8 cellular contexts compared by ENCODE assay signal in the genomic region with DNA sequence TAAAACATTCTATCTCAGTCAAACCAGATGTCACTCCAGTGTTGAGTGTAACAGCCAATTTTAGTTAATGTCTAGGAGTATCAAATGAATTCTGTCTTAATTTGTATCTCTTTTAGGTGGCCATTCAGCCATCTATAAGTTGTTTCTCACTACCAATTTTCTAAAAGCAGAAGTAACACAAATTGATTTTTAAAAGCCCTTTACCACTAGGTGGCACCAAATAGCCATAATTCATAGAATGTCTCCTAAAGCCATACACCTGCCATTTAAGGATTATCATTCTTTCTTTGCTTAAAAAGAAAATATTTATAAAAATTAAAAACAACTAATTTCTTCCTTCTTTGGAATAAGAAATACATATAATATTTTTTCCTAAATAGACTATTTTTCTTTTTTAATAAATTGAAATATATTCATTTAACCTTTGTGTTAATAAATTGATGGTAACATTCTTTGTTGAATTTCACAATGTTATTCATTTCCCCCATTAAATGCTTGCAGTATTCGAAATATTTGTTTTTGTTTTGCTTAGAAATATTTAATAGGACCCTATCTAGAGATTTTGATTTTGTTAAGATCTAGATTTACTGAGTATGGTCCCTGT.
DNase-seq lines count a peak whose midpoint lies in the region; ATAC-seq and TF ChIP-seq lines count a peak whose summit lies in the region.

No MANE protein-coding gene starts in this region.

- no peaks in the 10 kb centered on the region for H3K36me3 Mint-ChIP-seq in H9 (ENCODE audit: insufficient read depth in 1 of 3, low read depth in 3 of 3)
- H3K36me3 Mint-ChIP-seq in effector memory CD8-positive, alpha-beta T cell (ENCODE audit: insufficient read depth): no peaks in the 10 kb centered on the region
- no peaks in the 10 kb centered on the region for H3K36me3 Mint-ChIP-seq in naive thymus-derived CD4-positive, alpha-beta T cell

- H3K4me1 ChIP-seq in cardiac muscle cell (ENCODE audit: low read depth) (no peaks in the 10 kb centered on the region), H9 (ENCODE audit: insufficient read depth, low read length) (no peaks in the 10 kb centered on the region), Peyer's patch (no peaks in the 10 kb centered on the region)
- no peaks in the 10 kb centered on the region for H3K4me1 ChIP-seq in naive thymus-derived CD4-positive, alpha-beta T cell (ENCODE audit: control insufficient read depth in 2 of 2, insufficient read depth in 2 of 2, low read length in 2 of 2)

- H3K9me3 ChIP-seq in cardiac muscle cell (ENCODE audit: low read depth) (no peaks in the 10 kb centered on the region), H9 (ENCODE audit: control insufficient read depth, low read depth, low read length) (no peaks in the 10 kb centered on the region), Peyer's patch (no peaks in the 10 kb centered on the region)
- no peaks in the 10 kb centered on the region for H3K9me3 ChIP-seq in naive thymus-derived CD4-positive, alpha-beta T cell (ENCODE audit: control insufficient read depth in 2 of 3, low read length in 3 of 3)

- peak; percentile 68 to 86 for DNase-seq in cardiac muscle cell (ENCODE audit: low read depth in 1 of 2, low spot score in 1 of 2)
- DNase-seq in Right ventricle myocardium inferior (ENCODE audit: missing footprints): no peak
- no peak for DNase-seq in H9
- no peak for DNase-seq in Peyer's patch
- DNase-seq in effector memory CD8-positive, alpha-beta T cell: peak; percentile 26 to 48 (median 45)
- peak in 7 of 9 donors; percentile 10 to 60 (median 44) for DNase-seq in naive thymus-derived CD4-positive, alpha-beta T cell
- no peak for DNase-seq in H7

- H3K36me3 ChIP-seq in cardiac muscle cell: no peaks in the 10 kb centered on the region
- no peaks in the 10 kb centered on the region for H3K36me3 ChIP-seq in Peyer's patch
- H3K36me3 ChIP-seq in naive thymus-derived CD4-positive, alpha-beta T cell (ENCODE audit: control insufficient read depth in 2 of 3, insufficient read depth in 3 of 3, low read length in 3 of 3): no peaks in the 10 kb centered on the region
- no peaks in the 10 kb centered on the region for H3K36me3 ChIP-seq in H7 (replicated peaks; ENCODE audit: control insufficient read depth, insufficient read depth, low read length)

- no peak overlapping the region for H2AK5ac ChIP-seq in H9 (ENCODE audit: insufficient read length, low read length)

- peak; percentile 52 for TF ChIP-seq CTCF in cardiac muscle cell (IDR thresholded peaks at IDR 0.05; ENCODE audit: low read depth, low read length)
- TF ChIP-seq CTCF in H9 (conservative IDR thresholded peaks at IDR 0.05): peak; percentile 82
- peak; percentile 51; the same call in 1 of the 2 replicates for TF ChIP-seq CTCF in LNCAP (IDR thresholded peaks at IDR 0.05)
- peak in 5 of 6 experiments; percentile 66 to 76 (median 70) for TF ChIP-seq CTCF in Peyer's patch (IDR thresholded peaks at IDR 0.05)

- no peak overlapping the region for H2AFZ ChIP-seq in H9 (ENCODE audit: low read length)

- H3K23me2 ChIP-seq in H9 (ENCODE audit: insufficient read length, low read depth, low read length, poor library complexity, severe bottlenecking): no peaks in the 10 kb centered on the region

- H3K27ac ChIP-seq in cardiac muscle cell: no peak overlapping the region
- no peak overlapping the region for H3K27ac ChIP-seq in H9 (ENCODE audit: insufficient read length, low read depth, low read length)
- no peak overlapping the region for H3K27ac ChIP-seq in Peyer's patch
- no peak overlapping the region for H3K27ac ChIP-seq in naive thymus-derived CD4-positive, alpha-beta T cell (ENCODE audit: low read depth, low read length)

- no peak overlapping the region for H3K9ac ChIP-seq in H9 (ENCODE audit: extremely low read depth, insufficient read length, low read length)

- WGBS in H9 (ENCODE audit: extremely low coverage, insufficient read length, low lambda C conversion rate): no CpG with 5 or more reads among the region's 1 CpG

- H3K27me3 Mint-ChIP-seq in H9 (ENCODE audit: low read depth): peaks cover 4% of the 10 kb centered on the region
- H3K27me3 Mint-ChIP-seq in effector memory CD8-positive, alpha-beta T cell: peaks cover 13 to 22% of the 10 kb centered on the region in 2 donors
- peaks cover 0 to 9% (median 0%) of the 10 kb centered on the region in 5 donors for H3K27me3 Mint-ChIP-seq in naive thymus-derived CD4-positive, alpha-beta T cell

- CTCF ChIA-PET in naive thymus-derived CD4-positive, alpha-beta T cell (lab: Charles Lee): no interaction called here

- TF ChIP-seq POLR2A in Peyer's patch (IDR thresholded peaks at IDR 0.05): no peak

- H3K79me2 ChIP-seq in H9 (ENCODE audit: insufficient read depth, low read length): no peaks in the 10 kb centered on the region

- no peak overlapping the region for H3K18ac ChIP-seq in H9 (ENCODE audit: insufficient read length, low read depth, low read length)

- no peak overlapping the region for H3K4ac ChIP-seq in H9 (ENCODE audit: low read depth, low read length)

- H2BK12ac ChIP-seq in H9 (ENCODE audit: insufficient read length, low read depth, low read length): no peak overlapping the region

- no peak overlapping the region for H3K4me2 ChIP-seq in H9 (ENCODE audit: insufficient read depth, insufficient read length, low read length)

- no peak overlapping the region for H3K14ac ChIP-seq in H9 (ENCODE audit: insufficient read depth, low read length)

- no peak overlapping the region for H2BK15ac ChIP-seq in H9 (ENCODE audit: low read depth, low read length)

- POLR2A ChIA-PET in naive thymus-derived CD4-positive, alpha-beta T cell (lab: Charles Lee): no interaction called here

- no peak overlapping the region for H4K91ac ChIP-seq in H9 (ENCODE audit: insufficient read length, low read depth, low read length)

- no peak overlapping the region for H4K8ac ChIP-seq in H9 (replicated peaks; ENCODE audit: insufficient read length, low read depth, low read length)

- H3T11ph ChIP-seq in H9 (ENCODE audit: low read length): no peak overlapping the region

- no peaks in the 10 kb centered on the region for H4K20me1 ChIP-seq in H9 (ENCODE audit: control insufficient read depth, insufficient read depth, insufficient read length)

- H3K79me1 ChIP-seq in H9 (ENCODE audit: insufficient read depth, low read depth, low read length, poor library complexity, severe bottlenecking): no peaks in the 10 kb centered on the region

- H4K5ac ChIP-seq in H9 (ENCODE audit: insufficient read length, low read depth, low read length): no peak overlapping the region

- H3K23ac ChIP-seq in H9 (ENCODE audit: insufficient read length, low read depth, low read length): no peak overlapping the region

- H3K4me3 Mint-ChIP-seq in H9: no peak overlapping the region
- H3K4me3 Mint-ChIP-seq in effector memory CD8-positive, alpha-beta T cell: no peak overlapping the region
- no peak overlapping the region for H3K4me3 Mint-ChIP-seq in naive thymus-derived CD4-positive, alpha-beta T cell

- no peak overlapping the region for H2BK20ac ChIP-seq in H9 (ENCODE audit: low read depth, low read length, poor library complexity, severe bottlenecking)

- no peak overlapping the region for H3K27ac Mint-ChIP-seq in H9
- no peak overlapping the region for H3K27ac Mint-ChIP-seq in effector memory CD8-positive, alpha-beta T cell
- H3K27ac Mint-ChIP-seq in naive thymus-derived CD4-positive, alpha-beta T cell: no peak overlapping the region

- no peak overlapping the region for H2BK120ac ChIP-seq in H9 (ENCODE audit: low read depth, low read length, poor library complexity, severe bottlenecking)

- H3K4me1 Mint-ChIP-seq in H9: no peaks in the 10 kb centered on the region
- H3K4me1 Mint-ChIP-seq in effector memory CD8-positive, alpha-beta T cell (ENCODE audit: low read depth in 2 of 2): no peaks in the 10 kb centered on the region
- H3K4me1 Mint-ChIP-seq in naive thymus-derived CD4-positive, alpha-beta T cell: no peaks in the 10 kb centered on the region

- H3K4me3 ChIP-seq in cardiac muscle cell (no peak overlapping the region), Peyer's patch (no peak overlapping the region), H7 (ENCODE audit: insufficient read depth, low read depth, low read length) (no peak overlapping the region)
- no peak overlapping the region for H3K4me3 ChIP-seq in naive thymus-derived CD4-positive, alpha-beta T cell (ENCODE audit: low read length)

- H2BK5ac ChIP-seq in H9 (ENCODE audit: insufficient read length, low read length): no peak overlapping the region

- H3K27me3 ChIP-seq in cardiac muscle cell (no peaks in the 10 kb centered on the region), H9 (ENCODE audit: insufficient read depth, low read length) (no peaks in the 10 kb centered on the region), Peyer's patch (no peaks in the 10 kb centered on the region), H7 (ENCODE audit: control insufficient read depth, insufficient read depth, low read length) (no peaks in the 10 kb centered on the region; the same call in none of the 2 replicates)
- peaks cover 0 to 4% of the 10 kb centered on the region in 2 donors for H3K27me3 ChIP-seq in naive thymus-derived CD4-positive, alpha-beta T cell (ENCODE audit: control insufficient read depth in 2 of 2, insufficient read depth in 2 of 2, low read length in 2 of 2)

- intact Hi-C loops in Right ventricle myocardium inferior (cut with DNase I): no loop called here
- intact Hi-C loops in naive thymus-derived CD4-positive, alpha-beta T cell (cut with micrococcal nuclease): loop anchor here (1.0 to 10.0 kb wide), 6 partner anchors 638 to 1884 kb away; no protein-coding TSS in a partner anchor

- H3K9me3 Mint-ChIP-seq in H9: no peaks in the 10 kb centered on the region
- no peaks in the 10 kb centered on the region for H3K9me3 Mint-ChIP-seq in effector memory CD8-positive, alpha-beta T cell
- H3K9me3 Mint-ChIP-seq in naive thymus-derived CD4-positive, alpha-beta T cell: peaks cover 0 to 2% (median 0%) of the 10 kb centered on the region in 11 donors

- no peak overlapping the region for H3K56ac ChIP-seq in H9 (ENCODE audit: insufficient read length, low read depth, low read length)

- no peak for ATAC-seq in Right ventricle myocardium inferior
- ATAC-seq in effector memory CD8-positive, alpha-beta T cell (replicated peaks): peak; percentile 46
- peak; percentile 54 for ATAC-seq in naive thymus-derived CD4-positive, alpha-beta T cell

Comparison
In these comparisons a context has a peak if more than half of its experiments do, and no peak if none do; other contexts are left out.
1. DNase-seq: peak in cardiac muscle cell (2 of 2), effector memory CD8-positive, alpha-beta T cell (3 of 3) and naive thymus-derived CD4-positive, alpha-beta T cell (7 of 9); none in Right ventricle myocardium inferior (single experiment), H9 (single experiment), Peyer's patch (0 of 3) and H7 (single experiment).
2. Peak in every context shown above with its lines, with median percentiles within 50 percentile points of each other: CTCF ChIP-seq.